ENCODE assay signal across 1 cellular context in the genomic region with DNA sequence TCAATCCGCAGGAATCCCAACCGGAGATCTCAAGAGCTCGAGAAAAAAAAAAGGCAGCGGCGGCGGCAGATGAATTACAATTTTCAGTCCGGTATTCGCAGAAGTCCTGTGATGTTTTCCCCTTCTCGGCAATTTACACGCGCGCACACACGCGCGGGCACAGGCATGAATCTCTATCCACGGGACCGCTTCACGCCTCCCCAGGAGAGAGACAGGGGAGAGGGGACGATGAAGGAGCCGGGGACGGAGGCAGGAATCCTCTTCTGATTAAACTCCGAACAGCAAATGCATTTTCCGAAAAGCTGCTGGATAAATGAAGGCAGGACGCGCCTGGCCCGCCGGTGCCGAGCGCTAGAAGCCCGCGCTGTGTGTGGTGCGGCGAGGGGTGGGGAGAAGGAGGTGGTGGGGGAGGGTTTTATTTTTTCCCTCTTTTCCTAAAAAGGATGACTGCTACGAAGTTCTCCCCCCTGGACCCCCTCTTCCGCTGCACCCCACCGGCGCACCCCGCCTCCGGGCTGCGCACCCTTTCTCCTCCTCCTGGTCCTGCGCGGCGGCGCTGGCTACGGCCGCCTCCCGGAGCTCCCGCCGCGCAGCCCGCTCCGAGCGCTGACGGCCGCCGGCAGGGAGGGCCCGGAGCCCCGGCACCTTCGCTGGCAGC.
TF ChIP-seq lines count a peak whose summit lies in the region.

A gene (minus strand): TSS at position 387 of the 658 bp plus-strand sequence.

TF ChIP-seq in HEK293, 187 proteins besides CTCF, POLR2A, EP300 and RAD21 (continued from another document):
- 0 out of 2 replicates have a peak, but pooled peaks have one; percentile 36 for TF ChIP-seq ZNF660 (tag by site-specific recombination; IDR thresholded peaks at IDR 0.05)
- TF ChIP-seq ZNF138 (tag by site-specific recombination; IDR thresholded peaks at IDR 0.05; ENCODE audit: borderline replicate concordance) = no peak
- TF ChIP-seq, protein P1, sequence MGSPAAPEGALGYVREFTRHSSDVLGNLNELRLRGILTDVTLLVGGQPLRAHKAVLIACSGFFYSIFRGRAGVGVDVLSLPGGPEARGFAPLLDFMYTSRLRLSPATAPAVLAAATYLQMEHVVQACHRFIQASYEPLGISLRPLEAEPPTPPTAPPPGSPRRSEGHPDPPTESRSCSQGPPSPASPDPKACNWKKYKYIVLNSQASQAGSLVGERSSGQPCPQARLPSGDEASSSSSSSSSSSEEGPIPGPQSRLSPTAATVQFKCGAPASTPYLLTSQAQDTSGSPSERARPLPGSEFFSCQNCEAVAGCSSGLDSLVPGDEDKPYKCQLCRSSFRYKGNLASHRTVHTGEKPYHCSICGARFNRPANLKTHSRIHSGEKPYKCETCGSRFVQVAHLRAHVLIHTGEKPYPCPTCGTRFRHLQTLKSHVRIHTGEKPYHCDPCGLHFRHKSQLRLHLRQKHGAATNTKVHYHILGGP (tag by site-specific recombination; IDR thresholded peaks at IDR 0.05) = no peak
- TF ChIP-seq ZNF768 (tag by site-specific recombination; IDR thresholded peaks at IDR 0.05) = no peak
- TF ChIP-seq, protein P2, sequence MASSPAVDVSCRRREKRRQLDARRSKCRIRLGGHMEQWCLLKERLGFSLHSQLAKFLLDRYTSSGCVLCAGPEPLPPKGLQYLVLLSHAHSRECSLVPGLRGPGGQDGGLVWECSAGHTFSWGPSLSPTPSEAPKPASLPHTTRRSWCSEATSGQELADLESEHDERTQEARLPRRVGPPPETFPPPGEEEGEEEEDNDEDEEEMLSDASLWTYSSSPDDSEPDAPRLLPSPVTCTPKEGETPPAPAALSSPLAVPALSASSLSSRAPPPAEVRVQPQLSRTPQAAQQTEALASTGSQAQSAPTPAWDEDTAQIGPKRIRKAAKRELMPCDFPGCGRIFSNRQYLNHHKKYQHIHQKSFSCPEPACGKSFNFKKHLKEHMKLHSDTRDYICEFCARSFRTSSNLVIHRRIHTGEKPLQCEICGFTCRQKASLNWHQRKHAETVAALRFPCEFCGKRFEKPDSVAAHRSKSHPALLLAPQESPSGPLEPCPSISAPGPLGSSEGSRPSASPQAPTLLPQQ (tag by site-specific recombination; IDR thresholded peaks at IDR 0.05) = no peak
- TF ChIP-seq, protein P3, sequence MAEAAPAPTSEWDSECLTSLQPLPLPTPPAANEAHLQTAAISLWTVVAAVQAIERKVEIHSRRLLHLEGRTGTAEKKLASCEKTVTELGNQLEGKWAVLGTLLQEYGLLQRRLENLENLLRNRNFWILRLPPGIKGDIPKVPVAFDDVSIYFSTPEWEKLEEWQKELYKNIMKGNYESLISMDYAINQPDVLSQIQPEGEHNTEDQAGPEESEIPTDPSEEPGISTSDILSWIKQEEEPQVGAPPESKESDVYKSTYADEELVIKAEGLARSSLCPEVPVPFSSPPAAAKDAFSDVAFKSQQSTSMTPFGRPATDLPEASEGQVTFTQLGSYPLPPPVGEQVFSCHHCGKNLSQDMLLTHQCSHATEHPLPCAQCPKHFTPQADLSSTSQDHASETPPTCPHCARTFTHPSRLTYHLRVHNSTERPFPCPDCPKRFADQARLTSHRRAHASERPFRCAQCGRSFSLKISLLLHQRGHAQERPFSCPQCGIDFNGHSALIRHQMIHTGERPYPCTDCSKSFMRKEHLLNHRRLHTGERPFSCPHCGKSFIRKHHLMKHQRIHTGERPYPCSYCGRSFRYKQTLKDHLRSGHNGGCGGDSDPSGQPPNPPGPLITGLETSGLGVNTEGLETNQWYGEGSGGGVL (tag by site-specific recombination; IDR thresholded peaks at IDR 0.05) = peak; percentile 85
TF ChIP-seq in HEK293: peak in this region for 11.
